In the genomic region with DNA sequence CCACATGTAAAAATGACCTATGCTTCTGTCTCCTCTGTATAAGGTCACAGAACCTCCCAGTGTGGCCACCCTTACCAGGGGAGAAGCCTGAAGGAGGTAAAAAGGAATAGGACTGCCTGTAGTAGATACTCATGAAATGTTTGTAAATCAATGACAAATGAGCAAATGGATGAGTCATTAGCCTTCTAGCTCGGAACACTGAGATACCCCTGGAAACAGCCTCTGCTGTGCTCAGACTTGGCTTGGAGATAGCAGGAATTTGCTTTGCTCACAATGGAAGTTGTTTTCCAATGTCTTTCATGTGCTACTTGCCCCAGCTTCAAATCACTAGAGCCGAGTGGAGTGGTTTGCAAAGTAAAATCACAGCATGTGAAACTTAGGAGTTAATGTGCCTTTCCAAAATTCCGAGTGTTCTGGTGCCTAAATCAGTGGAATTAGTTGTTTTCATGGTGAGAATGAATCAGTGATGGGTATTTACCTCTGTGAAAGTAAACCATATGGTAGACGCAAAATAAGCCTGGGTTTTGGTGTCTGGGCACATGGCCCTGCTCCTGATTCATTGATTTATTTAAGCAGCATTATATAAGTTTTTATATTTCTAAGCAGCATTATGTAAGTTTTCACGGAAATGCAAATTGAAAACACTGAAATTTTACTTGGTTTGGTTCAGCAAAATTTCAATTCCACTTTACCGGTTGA, we compare ENCODE assay signal across 15 cellular contexts.
A peak's percentile ranks its signal among the peaks of the same experiment; 100 is the strongest.
DNase-seq lines count a peak whose midpoint lies in the region; ATAC-seq and TF ChIP-seq lines count a peak whose summit lies in the region.
"Had no signal": no experiment of that assay in that cellular context is flagged by ENCODE, and none has a peak within 500 bp of the region (broad histone marks: within the 10 kb centered on the region; RNA-seq: fewer than 3 reads in every experiment).

No MANE protein-coding gene starts in this region.

- peak; percentile 28 for DNase-seq in AG08396 (ENCODE audit: low spot score)
- peak; percentile 47 for DNase-seq in M059J (ENCODE audit: low read depth)
- peak; percentile 71 for DNase-seq in kidney glomerular epithelial cell (lab: John Stamatoyannopoulos, UW)
- no peak for DNase-seq in NCI-H146 (lab: John Stamatoyannopoulos, UW)
- DNase-seq in HEK293T (ENCODE audit: extremely low spot score), result no peak
- no peak for DNase-seq in NCI-H2081 (lab: John Stamatoyannopoulos, UW)
- DNase-seq: activated CD4-positive, alpha-beta T cell treated with anti-CD3 and anti-CD28 coated beads for 4 hours; activated T-cell treated with anti-CD3 and anti-CD28 coated beads, Interleukin-2, amount 50 U/mL, for 48 hours; NCI-H2171; right cardiac atrium; stimulated activated CD4-positive, alpha-beta T cell treated with anti-CD3 and anti-CD28 coated beads, Interleukin-4, amount 100 ng/mL, for 4 hours; stimulated activated naive CD4-positive, alpha-beta T cell treated with Interleukin-2 at 50 U/mL for 16 hours; T-cell had no signal

- ATAC-seq in GM18909 (IDR thresholded peaks at IDR 0.05; ENCODE audit: poor library complexity, unreplicated experiment), result no peak
- ATAC-seq: T-cell had no signal

- POLR2A ChIA-PET in HEK293T (lab: Yijun Ruan, JAX), result no interaction called here

- CTCF ChIA-PET in HEK293T (lab: Yijun Ruan, JAX), result interaction anchor here (2.7 kb wide), 1 partner anchor 10 kb away, joined by 15 read pairs; no protein-coding TSS in a partner anchor

- peak overlapping the region; percentile 31 for H3K27ac ChIP-seq in cingulate gyrus (ENCODE audit: low read depth, low read length)

TF ChIP-seq in HEK293T, 16 proteins besides CTCF, POLR2A, EP300 and RAD21:
- no peak for TF ChIP-seq ELF4 (IDR thresholded peaks at IDR 0.05)
- no peak for TF ChIP-seq PKNOX1 (IDR thresholded peaks at IDR 0.05)
- TF ChIP-seq ZNF384 (IDR thresholded peaks at IDR 0.05), result no peak

Comparison
In these comparisons a context has a peak if more than half of its experiments do, and no peak if none do; other contexts are left out.
1. DNase-seq: peak in AG08396 (single experiment), M059J (single experiment) and kidney glomerular epithelial cell (single experiment); none in NCI-H146 (single experiment), HEK293T (single experiment) and NCI-H2081 (0 of 2).